Comparison of ENCODE assay signal across 28 cellular contexts in the genomic region with DNA sequence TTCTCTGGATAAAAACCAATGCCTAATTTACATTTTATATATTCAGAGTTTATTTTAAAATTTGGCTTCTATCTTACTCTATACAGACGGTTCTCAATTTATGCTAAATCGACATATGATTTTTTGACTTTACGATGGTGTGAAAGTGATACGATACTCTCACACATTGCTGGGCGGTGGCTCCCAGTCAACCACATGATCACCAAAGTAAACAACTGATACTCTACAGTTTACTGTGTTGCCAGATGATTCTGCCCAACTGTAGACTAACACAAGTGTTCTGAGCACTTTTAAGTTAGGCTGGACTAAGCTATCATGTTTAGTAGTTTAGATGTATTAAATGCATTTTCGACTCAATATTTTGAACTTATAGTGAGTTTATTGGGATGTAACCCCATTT. TPM values are rescaled to one million over a fixed set of nuclear protein-coding genes. Genes with fewer than 3 reads are reported as not detected.
"Had no signal": no experiment of that assay in that cellular context is flagged by ENCODE, and none has a peak within 500 bp of the region (broad histone marks: within the 10 kb centered on the region; RNA-seq: fewer than 3 reads in every experiment).

No MANE protein-coding gene starts in this region.

- H3K27me3 ChIP-seq: colonic mucosa, esophagus squamous epithelium, gastrocnemius medialis, heart left ventricle, hepatocyte, left lung had no signal

- H3K4me3 Mint-ChIP-seq: dendritic cell treated with granulocyte-macrophage colony-stimulating factor and Interleukin-4, amounts not matched to agents 40 ng/mL and 50 ng/mL, for 4 days; effector memory CD8-positive, alpha-beta T cell; endodermal cell; mesothelial cell of epicardium; naive B cell had no signal

- H3K27me3 Mint-ChIP-seq: dendritic cell treated with granulocyte-macrophage colony-stimulating factor and Interleukin-4, amounts not matched to agents 40 ng/mL and 50 ng/mL, for 4 days; naive B cell had no signal

- H3K4me1 Mint-ChIP-seq: endodermal cell, naive B cell had no signal

- H3K4me1 ChIP-seq: colonic mucosa, esophagus squamous epithelium, heart left ventricle, left lung, lower lobe of right lung had no signal

- H3K36me3 Mint-ChIP-seq: immature natural killer cell, mesothelial cell of epicardium, naive B cell had no signal

- H3K9me3 Mint-ChIP-seq: effector memory CD8-positive, alpha-beta T cell; immature natural killer cell had no signal

- H3K36me3 ChIP-seq: colonic mucosa, esophagus squamous epithelium, gastrocnemius medialis, heart left ventricle, left lung, lower lobe of right lung had no signal

- H3K9me3 ChIP-seq: colonic mucosa, gastrocnemius medialis, lower lobe of right lung had no signal

- ATAC-seq: effector memory CD8-positive, alpha-beta T cell; esophagus mucosa; gastrocnemius medialis; heart left ventricle; left lung; left ventricle myocardium superior; lower lobe of right lung had no signal

- H3K4me3 ChIP-seq: colonic mucosa, esophagus squamous epithelium, gastrocnemius medialis, heart left ventricle, hepatocyte, left lung, lower lobe of right lung had no signal

- H3K27ac Mint-ChIP-seq: dendritic cell treated with granulocyte-macrophage colony-stimulating factor and Interleukin-4, amounts not matched to agents 40 ng/mL and 50 ng/mL, for 4 days; endodermal cell; mesothelial cell of epicardium; naive B cell had no signal

- DNase-seq: colonic mucosa; cortex of kidney; effector CD8-positive, alpha-beta T cell; effector memory CD8-positive, alpha-beta T cell; endodermal cell; erythroblast; esophagus squamous epithelium; foreskin fibroblast; foreskin melanocyte; gastrocnemius medialis; heart left ventricle; hypothalamus; immature natural killer cell; islet precursor cell; kidney; kidney glomerular epithelial cell; left lung; left ventricle myocardium superior; lower lobe of right lung; mesenchymal stem cell; naive B cell had no signal

RNA-seq across cellular contexts. Expression of a gene that starts 25.1 kb away (rescaled TPM):
- total RNA-seq: colonic mucosa, esophagus mucosa, esophagus squamous epithelium, left ventricle myocardium superior, lower leg skin, lower lobe of right lung, lung microvascular endothelial cell, mesenteric fat pad had no signal
